8 cellular contexts compared by ENCODE assay signal in genomic region chr11:86869966-86870570, GRCh38.
DNase-seq lines count a peak whose midpoint lies in the region; ATAC-seq, FAIRE-seq and TF ChIP-seq lines count a peak whose summit lies in the region.

No MANE protein-coding gene starts in this region.

- CTCF ChIA-PET in GM12878 (lab: Yijun Ruan, JAX), result interaction anchor here (0.6 to 3.2 kb wide), 18 partner anchors 16 to 1080 kb away, joined by 3 to 22 read pairs (median 4); no protein-coding TSS in a partner anchor

- RAD21 ChIA-PET in GM12878 (lab: Charles Lee; ENCODE audit: unreplicated experiment), result interaction anchor here (1.2 to 1.8 kb wide), 3 partner anchors 48 to 551 kb away, joined by 3 to 6 read pairs (median 5); no protein-coding TSS in a partner anchor

- peak; percentile 54 for TF ChIP-seq CTCF in SU-DHL-6 (IDR thresholded peaks at IDR 0.05; ENCODE audit: insufficient read depth, low read length, poor library complexity, severe bottlenecking)
- peak; percentile 69 to 73 (median 70) for TF ChIP-seq CTCF in GM12878 (IDR thresholded peaks at IDR 0.05 in 2 of 3, conservative IDR thresholded peaks at IDR 0.05 in 1 of 3; ENCODE audit: control insufficient read depth in 2 of 3, extremely low read depth in 1 of 3, insufficient read depth in 1 of 3, low read depth in 3 of 3, low read length in 3 of 3)

- no peak overlapping the region for H2AFZ ChIP-seq in SU-DHL-6 (ENCODE audit: low read depth, low read length, severe bottlenecking)
- no peak overlapping the region for H2AFZ ChIP-seq in GM12878 (ENCODE audit: control insufficient read depth, low read depth, low read length)

- 18% methylated on average over 6 of the region's 6 CpGs for WGBS in GM12878 (ENCODE audit: insufficient coverage, insufficient replicate concordance, low lambda C conversion rate, missing lambda C conversion rate)

- SMC1A ChIA-PET in GM12878 (lab: Charles Lee; ENCODE audit: uncharacterized antibody, unreplicated experiment), result interaction anchor here (0.5 to 2.0 kb wide), 6 partner anchors 47 to 931 kb away, joined by 3 to 7 read pairs (median 4); no protein-coding TSS in a partner anchor

- no peaks in the 10 kb centered on the region for H3K9me3 ChIP-seq in SU-DHL-6 (ENCODE audit: insufficient read depth, low read length)
- no peaks in the 10 kb centered on the region for H3K9me3 ChIP-seq in GM12878 (replicated peaks; ENCODE audit: control insufficient read depth, insufficient read depth, low read length)
- H3K9me3 ChIP-seq in iPS-20b (ENCODE audit: insufficient read depth, low read depth, low read length), result no peaks in the 10 kb centered on the region

- H3K9me2 ChIP-seq in SU-DHL-6 (replicated peaks; ENCODE audit: insufficient read depth, low read length), result no peaks in the 10 kb centered on the region

- H3K79me2 ChIP-seq in SU-DHL-6 (ENCODE audit: insufficient read depth, low read length) (no peaks in the 10 kb centered on the region), GM12878 (ENCODE audit: control insufficient read depth, insufficient read depth, low read length) (no peaks in the 10 kb centered on the region)

- TF ChIP-seq RAD21 in GM12878 (IDR thresholded peaks at IDR 0.05; ENCODE audit: insufficient read depth, low read depth, low read length), result peak; percentile 69

- TF ChIP-seq POLR2A in GM12878 (IDR thresholded peaks at IDR 0.05; ENCODE audit: low read depth, low read length), result no peak

- no TSS peak for BruUV-seq in GM12878 (replicated peaks; lab: Mats Ljungman, UMichigan)

- in situ Hi-C loops in GM12878 (cut with MboI), result no loop called here

- no peak for TF ChIP-seq EP300 in GM12878 (IDR thresholded peaks at IDR 0.05; ENCODE audit: borderline replicate concordance in 1 of 2, control insufficient read depth in 1 of 2, low read depth in 2 of 2, low read length in 2 of 2)

- DNase-seq in EH (ENCODE audit: low read depth), result peak; percentile 68
- DNase-seq in Jurkat, Clone E6-1 (ENCODE audit: low read depth, low spot score), result peak; percentile 23
- no peak for DNase-seq in GM12878 (ENCODE audit: low read depth, low spot score)
- DNase-seq in stimulated activated CD4-positive, alpha-beta T cell treated with anti-CD3 and anti-CD28 coated beads, Interleukin-12 subunit alpha, Interleukin-12 subunit beta, amount 100 ng/mL, for 4 hours, result peak; percentile 34

- H3K4me1 ChIP-seq in GM12878 (ENCODE audit: control insufficient read depth, insufficient read depth, low read length) (no peaks in the 10 kb centered on the region), iPS-20b (ENCODE audit: insufficient read depth, low read length) (peaks cover 3% of the 10 kb centered on the region; the same call in 1 of the 2 replicates)

- H3K4me2 ChIP-seq in SU-DHL-6 (ENCODE audit: low read depth, low read length, poor library complexity, severe bottlenecking) (no peak overlapping the region), GM12878 (ENCODE audit: control insufficient read depth, insufficient read depth) (no peak overlapping the region)

- intact Hi-C loops in GM12878 (cut with micrococcal nuclease; ENCODE audit: unreplicated experiment), result loop anchor here (1.0 kb wide), 2 partner anchors 49 to 420 kb away; no protein-coding TSS in a partner anchor

- no peak overlapping the region for H3K9ac ChIP-seq in SU-DHL-6 (ENCODE audit: low read length)
- no peak overlapping the region for H3K9ac ChIP-seq in GM12878 (ENCODE audit: control insufficient read depth, insufficient read depth, low read length)
- H3K9ac ChIP-seq in iPS-20b (ENCODE audit: low read depth, low read length), result peak overlapping the region; percentile 44; the same call in 1 of the 2 replicates

- POLR2A ChIA-PET in GM12878 (lab: Charles Lee), result no interaction called here

- H3K36me3 ChIP-seq in SU-DHL-6 (ENCODE audit: low read length), result no peaks in the 10 kb centered on the region
- no peaks in the 10 kb centered on the region for H3K36me3 ChIP-seq in GM12878 (ENCODE audit: control insufficient read depth in 2 of 2, insufficient read depth in 2 of 2, low read length in 1 of 2)
- H3K36me3 ChIP-seq in iPS-20b (ENCODE audit: insufficient read depth, low read depth, low read length), result no peaks in the 10 kb centered on the region

- H4K20me1 ChIP-seq in SU-DHL-6 (ENCODE audit: low read depth, low read length) (no peaks in the 10 kb centered on the region), GM12878 (ENCODE audit: control insufficient read depth, insufficient read depth) (no peaks in the 10 kb centered on the region)

- H3K27ac ChIP-seq in SU-DHL-6 (ENCODE audit: low read depth, low read length) (no peak overlapping the region), GM12878 (ENCODE audit: control insufficient read depth, insufficient read depth) (no peak overlapping the region), iPS-20b (ENCODE audit: low read length) (no peak overlapping the region)

- no peak for FAIRE-seq in GM12878 (lab: Jason Lieb, UNC)

- H3K27me3 ChIP-seq in SU-DHL-6 (ENCODE audit: low read length) (no peaks in the 10 kb centered on the region), GM12878 (replicated peaks in 1 of 2; ENCODE audit: control insufficient read depth in 2 of 2, insufficient read depth in 2 of 2, low read length in 1 of 2) (no peaks in the 10 kb centered on the region), iPS-20b (ENCODE audit: insufficient read depth, low read length) (no peaks in the 10 kb centered on the region)

- H3K4me3 ChIP-seq in Jurkat, Clone E6-1 (ENCODE audit: low read length), result no peak overlapping the region
- H3K4me3 ChIP-seq in SU-DHL-6 (ENCODE audit: insufficient read depth, low read length, poor library complexity, severe bottlenecking) (no peak overlapping the region), GM12878 (no peak overlapping the region), iPS-20b (ENCODE audit: low read length) (no peak overlapping the region)

- ATAC-seq in GM21515 (IDR thresholded peaks at IDR 0.05; ENCODE audit: unreplicated experiment) (peak; percentile 86), GM12878 (peak; percentile 90), GM19328 (IDR thresholded peaks at IDR 0.05; ENCODE audit: unreplicated experiment) (no peak)

- H3F3A ChIP-seq in SU-DHL-6 (ENCODE audit: insufficient read depth), result no peaks in the 10 kb centered on the region

TF ChIP-seq in GM12878, 131 proteins besides CTCF, POLR2A, EP300 and RAD21:
- 0 out of 2 replicates have a peak, but pooled peaks have one; percentile 41 for TF ChIP-seq YY1 (IDR thresholded peaks at IDR 0.05; ENCODE audit: low read depth, low read length)
- TF ChIP-seq SMC3 (IDR thresholded peaks at IDR 0.05; ENCODE audit: borderline replicate concordance, low read length), result peak; percentile 55
- TF ChIP-seq, protein P1, sequence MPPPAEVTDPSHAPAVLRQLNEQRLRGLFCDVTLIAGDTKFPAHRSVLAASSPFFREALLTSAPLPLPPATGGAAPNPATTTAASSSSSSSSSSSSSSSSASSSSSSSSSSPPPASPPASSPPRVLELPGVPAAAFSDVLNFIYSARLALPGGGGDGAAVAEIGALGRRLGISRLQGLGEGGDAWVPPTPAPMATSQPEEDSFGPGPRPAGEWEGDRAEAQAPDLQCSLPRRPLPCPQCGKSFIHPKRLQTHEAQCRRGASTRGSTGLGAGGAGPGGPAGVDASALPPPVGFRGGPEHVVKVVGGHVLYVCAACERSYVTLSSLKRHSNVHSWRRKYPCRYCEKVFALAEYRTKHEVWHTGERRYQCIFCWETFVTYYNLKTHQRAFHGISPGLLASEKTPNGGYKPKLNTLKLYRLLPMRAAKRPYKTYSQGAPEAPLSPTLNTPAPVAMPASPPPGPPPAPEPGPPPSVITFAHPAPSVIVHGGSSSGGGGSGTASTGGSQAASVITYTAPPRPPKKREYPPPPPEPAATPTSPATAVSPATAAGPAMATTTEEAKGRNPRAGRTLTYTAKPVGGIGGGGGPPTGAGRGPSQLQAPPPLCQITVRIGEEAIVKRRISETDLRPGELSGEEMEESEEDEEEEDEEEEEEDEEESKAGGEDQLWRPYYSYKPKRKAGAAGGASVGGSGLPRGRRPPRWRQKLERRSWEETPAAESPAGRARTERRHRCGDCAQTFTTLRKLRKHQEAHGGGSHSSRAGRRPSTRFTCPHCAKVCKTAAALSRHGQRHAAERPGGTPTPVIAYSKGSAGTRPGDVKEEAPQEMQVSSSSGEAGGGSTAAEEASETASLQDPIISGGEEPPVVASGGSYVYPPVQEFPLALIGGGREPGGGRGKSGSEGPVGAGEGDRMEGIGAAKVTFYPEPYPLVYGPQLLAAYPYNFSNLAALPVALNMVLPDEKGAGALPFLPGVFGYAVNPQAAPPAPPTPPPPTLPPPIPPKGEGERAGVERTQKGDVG (CRISPR knock-in tag; IDR thresholded peaks at IDR 0.05), result no peak
- TF ChIP-seq CREM (IDR thresholded peaks at IDR 0.05; ENCODE audit: low read depth), result no peak
